In genomic region chr14:64760146-64760755, GRCh38 we compare ENCODE assay signal across 8 cellular contexts. TPM values are rescaled to one million over a fixed set of nuclear protein-coding genes. Genes with fewer than 3 reads are reported as not detected.
DNase-seq lines count a peak whose midpoint lies in the region; ATAC-seq lines count a peak whose summit lies in the region.

No MANE protein-coding gene starts in this region.

- H3K4me3 ChIP-seq in H7 (ENCODE audit: insufficient read depth, low read depth, low read length), result no peak overlapping the region

- intact Hi-C loops in left ventricle myocardium superior (cut with micrococcal nuclease), result loop anchor here (5.0 kb wide), 1 partner anchor 88 kb away; no protein-coding TSS in a partner anchor

- DNase-seq in AML-193 (lab: John Stamatoyannopoulos, UW) (peak; percentile 13 to 43), H7 (peak; percentile 87), RPMI8226 (peak; percentile 57), left ventricle myocardium superior (peak; percentile 70), NCI-H2081 treated with DMSO at 0.1 percent for 48 hours (lab: John Stamatoyannopoulos, UW) (no peak)
- peak; percentile 68 for DNase-seq in activated naive CD4-positive, alpha-beta T cell treated with Interleukin-2 at 50 U/mL for 16 hours
- DNase-seq in stimulated activated CD4-positive, alpha-beta T cell treated with anti-CD3 and anti-CD28 coated beads, Interleukin-15, amount 100 ng/mL, for 48 hours (ENCODE audit: low read depth in 2 of 2), result peak; percentile 24 to 56

- H3K27me3 ChIP-seq in H7 (ENCODE audit: control insufficient read depth, insufficient read depth, low read length), result peaks cover 7% of the 10 kb centered on the region; the same call in 1 of the 2 replicates

- ATAC-seq in left ventricle myocardium superior, result no peak
- ATAC-seq in HG02763 (IDR thresholded peaks at IDR 0.05; ENCODE audit: unreplicated experiment), result no peak

- H3K36me3 ChIP-seq in H7 (replicated peaks; ENCODE audit: control insufficient read depth, insufficient read depth, low read length), result no peaks in the 10 kb centered on the region

RNA-seq across cellular contexts. Expression of gene PLEKHG3, which starts 56.0 kb away (rescaled TPM):
- 36.7 and 47.0 TPM in 2 replicates for total RNA-seq in H7 (2014; rRNA removed; shearing (Covaris generic))
- 22.0 TPM for total RNA-seq in left ventricle myocardium superior
